9 cellular contexts compared by ENCODE assay signal in the genomic region with DNA sequence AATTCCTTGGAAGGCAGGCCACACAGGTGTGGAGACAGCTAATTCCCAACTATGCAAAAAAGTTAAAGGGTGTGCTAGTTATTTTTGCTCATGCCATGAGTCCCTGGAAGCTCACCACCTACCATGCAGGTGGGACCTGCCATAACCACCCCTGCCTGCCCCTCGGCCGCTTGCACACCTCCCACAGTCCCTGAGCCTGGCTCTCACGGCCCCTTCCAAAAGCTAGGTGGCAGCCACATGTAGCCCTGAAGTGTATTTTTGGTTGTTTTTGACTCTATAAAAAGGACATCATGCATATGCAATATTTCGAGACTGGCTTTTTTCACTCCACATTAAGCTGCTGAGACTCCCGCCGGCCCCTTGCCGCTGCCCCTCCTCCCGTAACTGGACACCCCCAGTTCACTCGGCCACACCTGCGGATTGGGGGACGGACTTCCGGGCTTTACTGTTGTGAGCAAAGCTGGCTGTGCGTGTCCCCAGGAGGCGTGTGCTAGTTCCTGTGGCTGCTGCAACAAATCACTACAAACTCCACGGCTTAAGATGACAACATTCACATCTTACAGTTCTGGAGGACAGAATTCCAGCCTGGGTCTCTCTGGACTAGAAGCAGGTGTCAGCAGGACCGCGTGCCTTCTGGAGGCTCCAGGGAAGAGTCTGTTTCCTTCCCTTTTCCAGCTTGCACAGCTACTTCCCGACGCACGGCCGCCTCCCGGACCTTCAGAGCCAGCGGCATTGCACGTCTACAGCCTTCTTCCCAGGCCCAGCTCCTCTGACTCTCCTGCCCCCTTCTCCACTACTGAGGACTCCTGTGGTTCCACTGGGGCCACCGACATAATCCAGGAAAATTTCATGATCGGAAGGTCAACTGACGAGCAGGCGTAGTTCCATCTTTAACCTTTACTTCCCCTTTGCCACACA. TPM values are rescaled to one million over a fixed set of nuclear protein-coding genes. Genes with fewer than 3 reads are reported as not detected.
A peak's percentile ranks its signal among the peaks of the same experiment; 100 is the strongest.
DNase-seq lines count a peak whose midpoint lies in the region; ATAC-seq, FAIRE-seq and TF ChIP-seq lines count a peak whose summit lies in the region.
"Had no signal": no experiment of that assay in that cellular context is flagged by ENCODE, and none has a peak within 500 bp of the region (broad histone marks: within the 10 kb centered on the region; RNA-seq: fewer than 3 reads in every experiment).

No MANE protein-coding gene starts in this region.

- H3K9ac ChIP-seq in BLaER1 treated with 17β-estradiol and CSF1 and Interleukin-3, amounts not matched to agents 10 nM and 100 nM: no peak overlapping the region
- H3K9ac ChIP-seq in H9 (ENCODE audit: extremely low read depth, insufficient read length, low read length) (no peak overlapping the region), GM12878 (ENCODE audit: control insufficient read depth, insufficient read depth, low read length) (no peak overlapping the region), mesendoderm (ENCODE audit: low read length) (peak overlapping the region; percentile 35)

- H3K4me1 ChIP-seq in BLaER1 treated with 17β-estradiol and CSF1 and Interleukin-3, amounts not matched to agents 10 nM and 100 nM: peaks cover 16 to 43% (median 22%) of the 10 kb centered on the region in 10 experiments
- H3K4me1 ChIP-seq in H9 (ENCODE audit: insufficient read depth, low read length): peaks cover 12% of the 10 kb centered on the region; the same call in 1 of the 2 replicates
- H3K4me1 ChIP-seq in GM12878 (ENCODE audit: control insufficient read depth, insufficient read depth, low read length): no peaks in the 10 kb centered on the region
- H3K4me1 ChIP-seq in mesendoderm (ENCODE audit: control insufficient read depth, low read depth, low read length): peaks cover 5% of the 10 kb centered on the region

- H4K5ac ChIP-seq in H9 (ENCODE audit: insufficient read length, low read depth, low read length) (no peak overlapping the region), mesendoderm (ENCODE audit: low read length) (no peak overlapping the region)

- H2BK20ac ChIP-seq in H9 (ENCODE audit: low read depth, low read length, poor library complexity, severe bottlenecking): no peak overlapping the region

- no peaks in the 10 kb centered on the region; a peak in 1 of 5 replicates for H3K9me3 Mint-ChIP-seq in H9
- H3K9me3 Mint-ChIP-seq: neural crest cell had no signal

- H4K8ac ChIP-seq in H9 (replicated peaks; ENCODE audit: insufficient read length, low read depth, low read length): no peak overlapping the region
- no peak overlapping the region for H4K8ac ChIP-seq in mesendoderm (ENCODE audit: low read depth, low read length)

- no peaks in the 10 kb centered on the region for H3K9me3 ChIP-seq in BLaER1 treated with 17β-estradiol and CSF1 and Interleukin-3, amounts not matched to agents 10 nM and 100 nM (replicated peaks in 1 of 11)
- H3K9me3 ChIP-seq in H9 (ENCODE audit: control insufficient read depth, low read depth, low read length) (no peaks in the 10 kb centered on the region), GM12878 (replicated peaks; ENCODE audit: control insufficient read depth, insufficient read depth, low read length) (no peaks in the 10 kb centered on the region)

- H3K4me3 ChIP-seq in BLaER1 treated with 17β-estradiol and CSF1 and Interleukin-3, amounts not matched to agents 10 nM and 100 nM: peak overlapping the region in 1 of 10 experiments; percentile 9; a peak in 1 of 20 replicates
- H3K4me3 ChIP-seq in GM12878 (0 out of 2 replicates have a peak overlapping the region, but pooled peaks have one; percentile 5), mesendoderm (ENCODE audit: low read length) (no peak overlapping the region)

- peak; percentile 85 for ATAC-seq in GM12878

- no peak for FAIRE-seq in GM12878 (lab: Jason Lieb, UNC)

- CTCF ChIA-PET in GM12878 (lab: Yijun Ruan, JAX): interaction anchor here (0.8 to 3.2 kb wide), 9 partner anchors 9 to 174 kb away, joined by 3 to 15 read pairs (median 6); partner anchors contain the start of gene CFAP99

- peaks cover 0 to 70% (median 11%) of the 10 kb centered on the region in 11 experiments; a peak in 10 of 22 replicates for H4K20me1 ChIP-seq in BLaER1 treated with 17β-estradiol and CSF1 and Interleukin-3, amounts not matched to agents 10 nM and 100 nM
- H4K20me1 ChIP-seq in H9 (ENCODE audit: control insufficient read depth, insufficient read depth, insufficient read length) (peaks cover 2% of the 10 kb centered on the region), GM12878 (ENCODE audit: control insufficient read depth, insufficient read depth) (no peaks in the 10 kb centered on the region)

- peaks cover 42 to 55% of the 10 kb centered on the region in 2 experiments for H3K4me1 Mint-ChIP-seq in H9

- H3K27ac Mint-ChIP-seq in H9: peak overlapping the region in 2 of 3 experiments; percentile 78 to 80; a peak in 4 of 7 replicates

- 0 out of 2 replicates have a peak overlapping the region, but pooled peaks have one; percentile 16 for H3K14ac ChIP-seq in H9 (ENCODE audit: insufficient read depth, low read length)

- SMC1A ChIA-PET in GM12878 (lab: Charles Lee; ENCODE audit: uncharacterized antibody, unreplicated experiment): interaction anchor here (1.1 to 2.4 kb wide), 4 partner anchors 19 to 174 kb away, joined by 3 to 12 read pairs (median 4); partner anchors contain the start of gene MXD4

- H2BK120ac ChIP-seq in H9 (ENCODE audit: low read depth, low read length, poor library complexity, severe bottlenecking) (no peak overlapping the region), mesendoderm (ENCODE audit: low read depth, low read length) (no peak overlapping the region)

- no peak overlapping the region for H3K56ac ChIP-seq in H9 (ENCODE audit: insufficient read length, low read depth, low read length)
- H3K56ac ChIP-seq in mesendoderm (ENCODE audit: low read length): peak overlapping the region; percentile 78

- H3K4ac ChIP-seq in H9 (ENCODE audit: low read depth, low read length) (no peak overlapping the region), mesendoderm (ENCODE audit: low read depth, low read length) (no peak overlapping the region)

- DNase-seq in H9 (peak; percentile 83), GM12878 (ENCODE audit: low read depth, low spot score) (no peak), mesendoderm (peak; percentile 56), activated gamma-delta T cell (lab: John Stamatoyannopoulos, UW) (no peak), SHP77 (lab: John Stamatoyannopoulos, UW) (no peak), medulla oblongata (ENCODE audit: extremely low spot score) (no peak), T-helper 9 cell (no peak)

- no peaks in the 10 kb centered on the region for H3K36me3 ChIP-seq in BLaER1 treated with 17β-estradiol and CSF1 and Interleukin-3, amounts not matched to agents 10 nM and 100 nM
- H3K36me3 ChIP-seq in GM12878 (ENCODE audit: control insufficient read depth in 2 of 2, insufficient read depth in 2 of 2, low read length in 1 of 2) (no peaks in the 10 kb centered on the region), mesendoderm (ENCODE audit: control insufficient read depth, insufficient read depth, low read length) (no peaks in the 10 kb centered on the region)

- H3K18ac ChIP-seq in H9 (ENCODE audit: insufficient read length, low read depth, low read length): no peak overlapping the region
- H3K18ac ChIP-seq in mesendoderm (ENCODE audit: low read length): no peak overlapping the region

- BruUV-seq in GM12878 (replicated peaks; lab: Mats Ljungman, UMichigan): no TSS peak

- peaks cover 19% of the 10 kb centered on the region for H3K27me3 Mint-ChIP-seq in H9 (ENCODE audit: low read depth)

- H2AFZ ChIP-seq in H9 (ENCODE audit: low read length): no peak overlapping the region
- H2AFZ ChIP-seq in GM12878 (ENCODE audit: control insufficient read depth, low read depth, low read length): peak overlapping the region; percentile 61; the same call in 1 of the 2 replicates

- no peak overlapping the region for H3K27ac ChIP-seq in BLaER1 treated with 17β-estradiol and CSF1 and Interleukin-3, amounts not matched to agents 10 nM and 100 nM
- H3K27ac ChIP-seq in H9 (ENCODE audit: insufficient read length, low read depth, low read length): no peak overlapping the region
- no peak overlapping the region for H3K27ac ChIP-seq in GM12878 (ENCODE audit: control insufficient read depth, insufficient read depth)
- no peak overlapping the region for H3K27ac ChIP-seq in mesendoderm (ENCODE audit: low read depth, low read length)

- no peaks in the 10 kb centered on the region for H3K36me3 Mint-ChIP-seq in H9 (ENCODE audit: insufficient read depth in 1 of 3, low read depth in 3 of 3)

- RAD21 ChIA-PET in GM12878 (lab: Charles Lee; ENCODE audit: unreplicated experiment): interaction anchor here (1.4 to 1.6 kb wide), 2 partner anchors 25 to 48 kb away, joined by 4 read pairs; partner anchors contain the start of genes CFAP99 and ZFYVE28

- H2BK15ac ChIP-seq in H9 (ENCODE audit: low read depth, low read length) (no peak overlapping the region), mesendoderm (replicated peaks; ENCODE audit: low read depth) (no peak overlapping the region)

- TF ChIP-seq CTCF in H9 (conservative IDR thresholded peaks at IDR 0.05): no peak
- no peak; a peak in 1 of 6 replicates for TF ChIP-seq CTCF in GM12878 (IDR thresholded peaks at IDR 0.05 in 2 of 3, conservative IDR thresholded peaks at IDR 0.05 in 1 of 3; ENCODE audit: control insufficient read depth in 2 of 3, extremely low read depth in 1 of 3, insufficient read depth in 1 of 3, low read depth in 3 of 3, low read length in 3 of 3)

- H4K91ac ChIP-seq in H9 (ENCODE audit: insufficient read length, low read depth, low read length): no peak overlapping the region

- TF ChIP-seq EP300 in GM12878 (IDR thresholded peaks at IDR 0.05; ENCODE audit: borderline replicate concordance in 1 of 2, control insufficient read depth in 1 of 2, low read depth in 2 of 2, low read length in 2 of 2): no peak

- H3K79me2 ChIP-seq in H9 (ENCODE audit: insufficient read depth, low read length) (no peaks in the 10 kb centered on the region), GM12878 (ENCODE audit: control insufficient read depth, insufficient read depth, low read length) (no peaks in the 10 kb centered on the region), mesendoderm (ENCODE audit: control insufficient read depth, insufficient read depth, low read length) (no peaks in the 10 kb centered on the region)

- no CpG with 5 or more reads among the region's 28 CpGs for WGBS in H9 (ENCODE audit: extremely low coverage, insufficient read length, low lambda C conversion rate)
- 26% methylated on average over 28 of the region's 28 CpGs for WGBS in GM12878 (ENCODE audit: insufficient coverage, insufficient replicate concordance, low lambda C conversion rate, missing lambda C conversion rate)
- WGBS in mesendoderm (ENCODE audit: extremely low coverage, insufficient coverage, low lambda C conversion rate): no CpG with 5 or more reads among the region's 28 CpGs

- H3K79me1 ChIP-seq in H9 (ENCODE audit: insufficient read depth, low read depth, low read length, poor library complexity, severe bottlenecking): no peaks in the 10 kb centered on the region
- H3K79me1 ChIP-seq in mesendoderm (ENCODE audit: low read length): no peaks in the 10 kb centered on the region

- peak overlapping the region; percentile 34 to 76 (median 57) for H3K4me2 ChIP-seq in BLaER1 treated with 17β-estradiol and CSF1 and Interleukin-3, amounts not matched to agents 10 nM and 100 nM
- peak overlapping the region; percentile 48 for H3K4me2 ChIP-seq in H9 (ENCODE audit: insufficient read depth, insufficient read length, low read length)
- H3K4me2 ChIP-seq in GM12878 (ENCODE audit: control insufficient read depth, insufficient read depth): peak overlapping the region; percentile 59
- peak overlapping the region; percentile 24 for H3K4me2 ChIP-seq in mesendoderm (ENCODE audit: low read length)

- H3K23me2 ChIP-seq in H9 (ENCODE audit: insufficient read length, low read depth, low read length, poor library complexity, severe bottlenecking): peaks cover 5% of the 10 kb centered on the region

- H2AK5ac ChIP-seq in H9 (ENCODE audit: insufficient read length, low read length): no peak overlapping the region
- H2AK5ac ChIP-seq in mesendoderm (ENCODE audit: low read length): no peak overlapping the region

- POLR2A ChIA-PET in GM12878 (lab: Charles Lee): interaction anchor here (0.6 to 1.1 kb wide), 3 partner anchors 11 to 22 kb away, joined by 4 to 7 read pairs (median 4); no protein-coding TSS in a partner anchor

- H2BK12ac ChIP-seq in H9 (ENCODE audit: insufficient read length, low read depth, low read length): no peak overlapping the region

- no peak for TF ChIP-seq POLR2A in GM12878 (IDR thresholded peaks at IDR 0.05; ENCODE audit: low read depth, low read length)

- H2BK5ac ChIP-seq in H9 (ENCODE audit: insufficient read length, low read length): no peak overlapping the region
- H2BK5ac ChIP-seq in mesendoderm (ENCODE audit: low read length): no peak overlapping the region

- intact Hi-C loops in GM12878 (cut with micrococcal nuclease; ENCODE audit: unreplicated experiment): no loop called here

- H3K23ac ChIP-seq in H9 (ENCODE audit: insufficient read length, low read depth, low read length): no peak overlapping the region
- no peak overlapping the region for H3K23ac ChIP-seq in mesendoderm (ENCODE audit: low read length)

- H3K27me3 ChIP-seq in BLaER1 treated with 17β-estradiol and CSF1 and Interleukin-3, amounts not matched to agents 10 nM and 100 nM: peaks cover 48 to 70% (median 67%) of the 10 kb centered on the region in 11 experiments
- H3K27me3 ChIP-seq in H9 (ENCODE audit: insufficient read depth, low read length): no peaks in the 10 kb centered on the region
- H3K27me3 ChIP-seq in GM12878 (replicated peaks in 1 of 2; ENCODE audit: control insufficient read depth in 2 of 2, insufficient read depth in 2 of 2, low read length in 1 of 2): no peaks in the 10 kb centered on the region
- no peaks in the 10 kb centered on the region for H3K27me3 ChIP-seq in mesendoderm (ENCODE audit: insufficient read depth, low read length, poor library complexity)

- no peak overlapping the region for H3T11ph ChIP-seq in H9 (ENCODE audit: low read length)

- peak overlapping the region; percentile 51 to 72 for H3K4me3 Mint-ChIP-seq in H9
- H3K4me3 Mint-ChIP-seq: neural crest cell had no signal

- no peak for TF ChIP-seq RAD21 in GM12878 (IDR thresholded peaks at IDR 0.05; ENCODE audit: insufficient read depth, low read depth, low read length)

- in situ Hi-C loops in GM12878 (cut with MboI): no loop called here

RNA-seq across cellular contexts. Expression of gene ZFYVE28, which starts 24.8 kb away (rescaled TPM):
- total RNA-seq in H9 (2021): 0.98 and 1.2 TPM in 2 replicates
- 12.1 and 14.2 TPM in 2 replicates for total RNA-seq in GM12878 (2013; cell fraction: nucleolus; rRNA removed)
- 0.11 TPM in 2 replicates for total RNA-seq in GM12878 (2014; rRNA removed)
- 0.05 and 0.22 TPM in 2 replicates for total RNA-seq in GM12878 (2014; rRNA removed; fragmentation: Illumina TruSeq; extraction: Trizol)
- 0.48 and 0.95 TPM in 2 replicates for total RNA-seq in GM12878 (2021)
- 0.25 TPM for polyA plus RNA-seq in GM12878 (2011; ENCODE audit: low read depth)
- polyA plus RNA-seq in GM12878 (2011; rRNA removed): 1.4 and 1.9 TPM in 2 replicates
- 1.8 and 1.9 TPM in 2 replicates for polyA plus RNA-seq in GM12878 (2011; cell fraction: cytosol; rRNA removed)
- polyA plus RNA-seq in GM12878 (2011; cell fraction: nucleus; rRNA removed): 12.8 and 12.9 TPM in 2 replicates
- polyA plus RNA-seq in GM12878 (2012): 0.41 and 0.66 TPM in 2 replicates
- polyA plus RNA-seq in GM12878 (2014; fragmentation: Illumina TruSeq; extraction: Trizol): 0.14 and 0.24 TPM in 2 replicates
- polyA plus RNA-seq in GM12878 (2014; fragmentation: Nextera tagmentation; extraction: Ambion mirVana): under 1 TPM in 1 of 2 experiments, not detected in 1; 0.20 TPM
- polyA plus RNA-seq in GM12878 (2014; rRNA removed): 0.19 and 0.32 TPM in 2 replicates
- under 1 TPM; 0.06 to 0.13 TPM for polyA plus RNA-seq in GM12878 (2016; fragmentation: Nextera tagmentation; extraction: Ambion mirVana)
- polyA minus RNA-seq in GM12878 (2011; rRNA and poly(A)+ RNA removed): 3.0 and 3.9 TPM in 2 replicates
- 0.53 and 1.9 TPM in 2 replicates for polyA minus RNA-seq in GM12878 (2011; cell fraction: cytosol; rRNA and poly(A)+ RNA removed)
- polyA minus RNA-seq in GM12878 (2011; cell fraction: nucleus; rRNA and poly(A)+ RNA removed): 2.5 and 5.4 TPM in 2 replicates
- 1.5 TPM for polyA plus RNA-seq in mesendoderm (2013, experiment 1 of 2)
- polyA plus RNA-seq in mesendoderm (2013, experiment 2 of 2): 1.4 TPM

RNA-seq across cellular contexts. Expression of gene CFAP99, which starts 25.1 kb away (rescaled TPM):
- total RNA-seq in H9 (2021) (0.13 and 0.35 TPM in 2 replicates), GM12878 (2014; rRNA removed) (not detected in 2 replicates), GM12878 (2014; rRNA removed; fragmentation: Illumina TruSeq; extraction: Trizol) (not detected in 2 replicates), GM12878 (2021) (not detected in 2 replicates)
- not detected in 2 replicates for total RNA-seq in GM12878 (2013; cell fraction: nucleolus; rRNA removed)
- polyA plus RNA-seq in GM12878 (2011; ENCODE audit: low read depth): not detected
- polyA plus RNA-seq in GM12878 (2011; rRNA removed) (not detected in 2 replicates), GM12878 (2014; fragmentation: Illumina TruSeq; extraction: Trizol) (not detected in 2 replicates), GM12878 (2014; fragmentation: Nextera tagmentation; extraction: Ambion mirVana) (not detected), GM12878 (2014; rRNA removed) (not detected in 2 replicates), GM12878 (2016; fragmentation: Nextera tagmentation; extraction: Ambion mirVana) (not detected)
- 0.15 TPM in 1 of 2 replicates, not detected in the other for polyA plus RNA-seq in GM12878 (2011; cell fraction: cytosol; rRNA removed)
- not detected in 2 replicates for polyA plus RNA-seq in GM12878 (2011; cell fraction: nucleus; rRNA removed)
- not detected in 2 replicates for polyA plus RNA-seq in GM12878 (2012)
- polyA minus RNA-seq in GM12878 (2011; rRNA and poly(A)+ RNA removed): not detected in 2 replicates
- polyA minus RNA-seq in GM12878 (2011; cell fraction: cytosol; rRNA and poly(A)+ RNA removed): not detected in 2 replicates
- polyA minus RNA-seq in GM12878 (2011; cell fraction: nucleus; rRNA and poly(A)+ RNA removed): not detected in 2 replicates
- 0.11 TPM for polyA plus RNA-seq in mesendoderm (2013, experiment 1 of 2)
- 0.13 TPM for polyA plus RNA-seq in mesendoderm (2013, experiment 2 of 2)
- total RNA-seq: neural crest cell had no signal

Comparison
In these comparisons a context has a peak if more than half of its experiments do, and no peak if none do; other contexts are left out.
1. DNase-seq: peak in H9 (single experiment) and mesendoderm (single experiment); none in GM12878 (single experiment), activated gamma-delta T cell (single experiment), SHP77 (0 of 2), medulla oblongata (single experiment) and T-helper 9 cell (single experiment).
2. Peak in every context shown above with its lines, with median percentiles within 50 percentile points of each other: H3K4me2 ChIP-seq.